Comparison of ENCODE assay signal across 19 cellular contexts in the genomic region with DNA sequence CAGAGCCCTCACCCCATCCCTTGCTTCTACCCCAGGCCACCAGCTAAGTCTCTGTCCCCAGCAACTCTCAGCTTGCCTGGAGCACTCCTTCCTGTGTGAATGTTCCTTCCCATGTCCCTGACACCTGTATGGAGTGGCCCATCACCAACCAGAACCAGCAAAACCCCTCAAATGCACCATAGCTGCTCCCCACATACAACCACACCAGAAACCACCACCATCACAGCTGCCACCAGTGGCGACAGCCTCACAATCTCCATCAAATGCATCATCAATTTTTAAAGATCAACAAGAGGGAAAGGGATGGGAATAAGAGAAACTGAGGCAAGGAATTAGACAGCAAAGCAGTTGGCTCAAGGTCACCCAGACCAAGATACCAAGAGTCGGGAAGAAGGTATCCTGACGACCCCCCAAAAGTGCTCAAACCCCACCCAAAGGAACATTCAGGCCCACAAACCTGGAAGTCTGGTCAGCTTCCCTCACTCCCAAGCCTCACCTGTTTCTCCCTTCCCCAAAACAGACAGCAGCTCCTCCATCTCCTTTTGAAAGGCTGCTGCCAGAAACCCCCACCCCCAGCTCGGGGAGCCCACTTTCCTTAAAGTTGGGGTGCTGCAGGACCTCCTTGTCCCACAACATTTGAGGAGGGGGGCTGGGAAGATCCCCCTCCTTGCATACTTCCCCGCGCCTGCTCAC. TPM values are rescaled to one million over a fixed set of nuclear protein-coding genes. Genes with fewer than 3 reads are reported as not detected.
DNase-seq lines count a peak whose midpoint lies in the region; ATAC-seq and TF ChIP-seq lines count a peak whose summit lies in the region.
"Had no signal": no experiment of that assay in that cellular context is flagged by ENCODE, and none has a peak within 500 bp of the region (broad histone marks: within the 10 kb centered on the region; RNA-seq: fewer than 3 reads in every experiment).

No MANE protein-coding gene starts in this region.

- no peak for ATAC-seq in HG03520 (IDR thresholded peaks at IDR 0.05; ENCODE audit: unreplicated experiment)
- ATAC-seq: heart left ventricle had no signal

- H3K36me3 ChIP-seq in HEK293 (ENCODE audit: control insufficient read depth in 2 of 2, insufficient read depth in 1 of 2, low read length in 2 of 2): no peaks in the 10 kb centered on the region
- no peaks in the 10 kb centered on the region for H3K36me3 ChIP-seq in ectodermal cell (ENCODE audit: control insufficient read depth, insufficient read depth, low read length)
- no peaks in the 10 kb centered on the region for H3K36me3 ChIP-seq in neural cell (ENCODE audit: insufficient read depth, low read length)
- H3K36me3 ChIP-seq: BLaER1 treated with 17β-estradiol and CSF1 and Interleukin-3, amounts not matched to agents 10 nM and 100 nM; heart left ventricle; MG63; right atrium auricular region; tibial artery had no signal

- no peak for TF ChIP-seq RAD21 in neural cell (conservative IDR thresholded peaks at IDR 0.05)

- no peak overlapping the region for H3K27ac Mint-ChIP-seq in T-helper 1 cell treated with Interleukin-12 subunit alpha and Interleukin-12 subunit beta and Interleukin-4 antibody, amounts not matched to agents 30 μg/mL and 1 μg/mL, for 36 hours
- H3K27ac Mint-ChIP-seq: activated T-cell treated with anti-CD3 and anti-CD28 coated beads, Interleukin-2, amount 50 U/mL, for 72 hours; stimulated activated effector memory CD8-positive, alpha-beta T cell treated with anti-CD3 and anti-CD28 coated beads, Interleukin-12 subunit alpha, Interleukin-12 subunit beta, amount 100 ng/mL, for 72 hours had no signal

- H3K4me1 ChIP-seq in HEK293 (ENCODE audit: control insufficient read depth, insufficient read depth, low read length) (peaks cover 18% of the 10 kb centered on the region), ectodermal cell (ENCODE audit: control insufficient read depth, insufficient read depth, low read length) (peaks cover 72% of the 10 kb centered on the region)

- H3K4me2 ChIP-seq in neural cell (ENCODE audit: low read length): peak overlapping the region; percentile 100

- H3K9ac ChIP-seq in neural cell (ENCODE audit: low read length): peak overlapping the region; percentile 87
- H3K9ac ChIP-seq: BLaER1 treated with 17β-estradiol and CSF1 and Interleukin-3, amounts not matched to agents 10 nM and 100 nM had no signal

- POLR2A ChIA-PET in HEK293 (lab: Yijun Ruan, JAX): interaction anchor here (1.9 kb wide), 1 partner anchor 46 kb away, joined by 7 read pairs; no protein-coding TSS in a partner anchor

- TF ChIP-seq CTCF in HEK293 (tag by site-specific recombination; IDR thresholded peaks at IDR 0.05): no peak
- TF ChIP-seq CTCF in neural cell (IDR thresholded peaks at IDR 0.05; ENCODE audit: poor library complexity, severe bottlenecking): no peak

- CTCF ChIA-PET in HEK293 (lab: Yijun Ruan, JAX): interaction anchor here (0.6 to 19.3 kb wide), 10 partner anchors 8 to 1872 kb away, joined by 3 to 188 read pairs (median 5); no protein-coding TSS in a partner anchor

- H3K9me2 ChIP-seq in neural cell (ENCODE audit: insufficient read depth, low read length): no peaks in the 10 kb centered on the region

- H3K9me3 ChIP-seq in HEK293 (ENCODE audit: control insufficient read depth, insufficient read depth, low read depth, low read length) (no peaks in the 10 kb centered on the region), ectodermal cell (ENCODE audit: control insufficient read depth, low read length) (no peaks in the 10 kb centered on the region), neural cell (ENCODE audit: low read length) (no peaks in the 10 kb centered on the region)
- H3K9me3 ChIP-seq: BLaER1 treated with 17β-estradiol and CSF1 and Interleukin-3, amounts not matched to agents 10 nM and 100 nM; heart left ventricle; MG63; right atrium auricular region; tibial artery had no signal

- WGBS in ectodermal cell, 2 experiments: 43 to 47% methylated on average over 6 of the region's 6 CpGs

- H3K9me3 Mint-ChIP-seq in T-helper 1 cell treated with Interleukin-12 subunit alpha and Interleukin-12 subunit beta and Interleukin-4 antibody, amounts not matched to agents 30 μg/mL and 1 μg/mL, for 36 hours: no peaks in the 10 kb centered on the region
- H3K9me3 Mint-ChIP-seq: activated T-cell treated with anti-CD3 and anti-CD28 coated beads, Interleukin-2, amount 50 U/mL, for 72 hours; stimulated activated effector memory CD8-positive, alpha-beta T cell treated with anti-CD3 and anti-CD28 coated beads, Interleukin-12 subunit alpha, Interleukin-12 subunit beta, amount 100 ng/mL, for 72 hours had no signal

- peak overlapping the region; percentile 30 for H3K4me3 Mint-ChIP-seq in T-helper 1 cell treated with Interleukin-12 subunit alpha and Interleukin-12 subunit beta and Interleukin-4 antibody, amounts not matched to agents 30 μg/mL and 1 μg/mL, for 36 hours

- peaks cover 6% of the 10 kb centered on the region for H4K20me1 ChIP-seq in neural cell (ENCODE audit: insufficient read depth)

- DNase-seq in T-helper 1 cell: no peak
- DNase-seq in HuH-7 (ENCODE audit: low spot score): no peak
- no peak for DNase-seq in AG20443 (ENCODE audit: low spot score)
- DNase-seq: effector memory CD4-positive, alpha-beta T cell; MG63; NCI-H226; tibial artery had no signal

- TF ChIP-seq EP300 in neural cell (conservative IDR thresholded peaks at IDR 0.05; ENCODE audit: poor library complexity, severe bottlenecking): no peak

- H3K4me3 ChIP-seq in HEK293 (ENCODE audit: low read depth, low read length) (no peak overlapping the region), ectodermal cell (ENCODE audit: insufficient read depth, low read depth, low read length) (peak overlapping the region; percentile 49), neural cell (ENCODE audit: low read length) (peak overlapping the region; percentile 73)
- H3K4me3 ChIP-seq: BLaER1 treated with 17β-estradiol and CSF1 and Interleukin-3, amounts not matched to agents 10 nM and 100 nM; MG63; right atrium auricular region; tibial artery had no signal

- H3K36me3 Mint-ChIP-seq in T-helper 1 cell treated with Interleukin-12 subunit alpha and Interleukin-12 subunit beta and Interleukin-4 antibody, amounts not matched to agents 30 μg/mL and 1 μg/mL, for 36 hours (ENCODE audit: low read depth): no peaks in the 10 kb centered on the region

- H3F3A ChIP-seq in neural cell (ENCODE audit: insufficient read depth, low read length, poor library complexity, severe bottlenecking): peaks cover 4% of the 10 kb centered on the region

- H3K79me2 ChIP-seq in neural cell (replicated peaks; ENCODE audit: insufficient read depth, low read length): peaks cover 54% of the 10 kb centered on the region

- H3K27ac ChIP-seq in HEK293 (ENCODE audit: extremely low read depth, low read depth, low read length): no peak overlapping the region
- no peak overlapping the region for H3K27ac ChIP-seq in ectodermal cell (ENCODE audit: insufficient read depth, low read depth, low read length, poor library complexity, severe bottlenecking)
- peak overlapping the region; percentile 91 for H3K27ac ChIP-seq in neural cell (ENCODE audit: low read length)
- H3K27ac ChIP-seq: 22Rv1; BLaER1 treated with 17β-estradiol and CSF1 and Interleukin-3, amounts not matched to agents 10 nM and 100 nM; heart left ventricle; right atrium auricular region; tibial artery had no signal

- peaks cover 84% of the 10 kb centered on the region for H3K27me3 Mint-ChIP-seq in T-helper 1 cell treated with Interleukin-12 subunit alpha and Interleukin-12 subunit beta and Interleukin-4 antibody, amounts not matched to agents 30 μg/mL and 1 μg/mL, for 36 hours (ENCODE audit: low read depth)

- no peak overlapping the region for H2AFZ ChIP-seq in neural cell (ENCODE audit: low read depth, low read length)

- peaks cover 5% of the 10 kb centered on the region for H3K27me3 ChIP-seq in ectodermal cell (ENCODE audit: control insufficient read depth, insufficient read depth, low read length, poor library complexity, severe bottlenecking)
- no peaks in the 10 kb centered on the region for H3K27me3 ChIP-seq in neural cell (ENCODE audit: insufficient read depth, low read depth, low read length)

- peaks cover 7% of the 10 kb centered on the region for H3K4me1 Mint-ChIP-seq in T-helper 1 cell treated with Interleukin-12 subunit alpha and Interleukin-12 subunit beta and Interleukin-4 antibody, amounts not matched to agents 30 μg/mL and 1 μg/mL, for 36 hours (ENCODE audit: low read depth)

TF ChIP-seq in HEK293, 187 proteins besides CTCF, POLR2A, EP300 and RAD21:
- TF ChIP-seq SCRT2 (tag by site-specific recombination; IDR thresholded peaks at IDR 0.05): peak; percentile 20; the same call in 1 of the 2 replicates
- TF ChIP-seq ZNF214 (tag by site-specific recombination; IDR thresholded peaks at IDR 0.05; ENCODE audit: borderline replicate concordance): no peak

TF ChIP-seq in neural cell, 6 proteins besides CTCF, POLR2A, EP300 and RAD21 (continues in another document):
- TF ChIP-seq TAF1 (IDR thresholded peaks at IDR 0.05; ENCODE audit: low read depth) (no peak), EZH2 (IDR thresholded peaks at IDR 0.05; ENCODE audit: borderline replicate concordance, insufficient read depth, low read length, poor library complexity, severe bottlenecking) (no peak), SMC3 (conservative IDR thresholded peaks at IDR 0.05; ENCODE audit: poor library complexity) (no peak)

RNA-seq across cellular contexts. Expression of gene SRCIN1, which starts 1.8 kb away (rescaled TPM):
- polyA plus RNA-seq in ectodermal cell (2013, experiment 1 of 4): 11.5 TPM
- 11.6 TPM for polyA plus RNA-seq in ectodermal cell (2013, experiment 2 of 4)
- polyA plus RNA-seq in ectodermal cell (2013, experiment 3 of 4): 9.0 TPM
- polyA plus RNA-seq in ectodermal cell (2013, experiment 4 of 4): 10.6 TPM
- polyA plus RNA-seq in neural cell: 18.0 and 22.8 TPM in 2 replicates
- 52.8 and 59.2 TPM in 2 replicates for polyA minus RNA-seq in neural cell
- polyA plus RNA-seq: fibroblast of lung had no signal
